In the genomic region with DNA sequence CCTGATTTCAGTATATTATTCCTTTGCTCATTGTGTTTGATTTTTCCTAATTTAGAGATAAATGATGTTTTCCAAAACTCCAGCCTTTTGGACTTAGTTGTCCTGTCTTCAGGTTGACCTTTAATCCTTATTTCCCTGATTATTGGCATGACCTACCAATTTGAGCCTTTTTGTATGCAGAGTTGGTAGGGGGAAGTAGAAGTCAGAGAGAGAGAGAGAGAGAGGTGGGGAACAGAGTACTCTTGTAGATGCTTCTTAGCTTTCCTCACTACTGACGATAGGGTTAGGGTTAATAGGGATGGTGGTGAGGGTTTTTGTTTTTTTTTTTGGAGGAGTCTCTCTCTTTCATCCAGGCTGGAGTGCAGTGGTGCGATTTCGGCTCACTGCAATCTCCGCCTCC, we compare ENCODE assay signal across 27 cellular contexts.
"Had no signal": no experiment of that assay in that cellular context is flagged by ENCODE, and none has a peak within 500 bp of the region (broad histone marks: within the 10 kb centered on the region; RNA-seq: fewer than 3 reads in every experiment).

No MANE protein-coding gene starts in this region.

- H3K27ac ChIP-seq: KMS-11 had no signal

- ATAC-seq: activated CD8-positive, alpha-beta T cell treated with anti-CD3 and anti-CD28 coated beads, Interleukin-2, amount 10 ng/mL, durations not matched to agents 7 days and 5 days had no signal

- H3K9me3 Mint-ChIP-seq: central memory CD8-positive, alpha-beta T cell; T-helper 2 cell treated with Interferon-gamma antibody and Interleukin-4, amounts not matched to agents 5 μg/mL and 100 μg/mL, for 36 hours had no signal

- H3K4me3 ChIP-seq: MG63 had no signal

- H3K4me2 ChIP-seq: KMS-11, SK-N-SH had no signal

- DNase-seq: activated CD4-positive, alpha-beta T cell treated with anti-CD3 and anti-CD28 coated beads for 48 hours; activated CD4-positive, alpha-beta T cell treated with anti-CD3 and anti-CD28 coated beads, Interleukin-2, amount 50 U/mL, for 4 hours; activated CD4-positive, CD25-positive, alpha-beta regulatory T cell treated with anti-CD3 and anti-CD28 coated beads, Interleukin-2, amount 50 U/mL, for 72 hours; activated CD8-positive, alpha-beta memory T cell treated with anti-CD3 and anti-CD28 coated beads, Interleukin-2, amount 50 U/mL, for 48 hours; activated CD8-positive, alpha-beta T cell treated with anti-CD3 and anti-CD28 coated beads, Interleukin-2, amount 10 ng/mL, durations not matched to agents 7 days and 5 days; activated naive CD4-positive, alpha-beta T cell; activated T-cell treated with anti-CD3 and anti-CD28 coated beads, Interleukin-2, amount 50 U/mL, for 1 hour; amygdala; MG63; MV-4-11; NCI-H1092 treated with DMSO at 0.1 percent for 48 hours; NCI-H1417 treated with DMSO at 0.1 percent for 48 hours; NCI-H1694; NCI-H2029; NCI-H2107; NCI-H2171 treated with DMSO at 0.1 percent for 48 hours; NCI-H226; NCI-H510A; NCI-H526 treated with DMSO at 0.1 percent for 48 hours; NCI-H82; SK-N-SH; SW 1271 had no signal

- H3K9me2 ChIP-seq: SK-N-SH had no signal

- H3K4me3 Mint-ChIP-seq: activated CD8-positive, alpha-beta T cell treated with anti-CD3 and anti-CD28 coated beads, Interleukin-2, amount 10 ng/mL, durations not matched to agents 7 days and 5 days; activated naive CD8-positive, alpha-beta T cell; brain; central memory CD8-positive, alpha-beta T cell; T-helper 2 cell treated with Interferon-gamma antibody and Interleukin-4, amounts not matched to agents 5 μg/mL and 100 μg/mL, for 36 hours had no signal

- H3K27me3 Mint-ChIP-seq: activated naive CD8-positive, alpha-beta T cell; central memory CD8-positive, alpha-beta T cell had no signal

- H3K27me3 ChIP-seq: MG63 had no signal

- H3K27ac Mint-ChIP-seq: activated CD8-positive, alpha-beta T cell treated with anti-CD3 and anti-CD28 coated beads, Interleukin-2, amount 10 ng/mL, durations not matched to agents 7 days and 5 days; activated naive CD8-positive, alpha-beta T cell; T-helper 2 cell treated with Interferon-gamma antibody and Interleukin-4, amounts not matched to agents 5 μg/mL and 100 μg/mL, for 36 hours had no signal

- H3K9me3 ChIP-seq: MG63, SK-N-SH had no signal

- H3K9ac ChIP-seq: KMS-11, SK-N-SH had no signal
